In genomic region chr19:7494416-7495098, GRCh38 we compare ENCODE assay signal across 1 cellular context.
TF ChIP-seq lines count a peak whose summit lies in the region.

No MANE protein-coding gene starts in this region.

TF ChIP-seq in IMR-90, 13 proteins besides CTCF, POLR2A, EP300 and RAD21:
- TF ChIP-seq CEBPB (IDR thresholded peaks at IDR 0.05; ENCODE audit: low read depth, low read length) (no peak), BHLHE40 (IDR thresholded peaks at IDR 0.05; ENCODE audit: low read depth, low read length) (no peak), NFE2L2 (IDR thresholded peaks at IDR 0.05; ENCODE audit: low read depth, low read length) (no peak), MAZ (IDR thresholded peaks at IDR 0.05; ENCODE audit: borderline replicate concordance, low read depth, low read length) (no peak), FOS (IDR thresholded peaks at IDR 0.05; ENCODE audit: low read depth, low read length) (no peak), MAFK (IDR thresholded peaks at IDR 0.05; ENCODE audit: low read depth, low read length) (no peak), MXI1 (IDR thresholded peaks at IDR 0.05; ENCODE audit: borderline replicate concordance, low read depth, low read length) (no peak), CHD1 (IDR thresholded peaks at IDR 0.05; ENCODE audit: low read depth, low read length) (no peak), RCOR1 (IDR thresholded peaks at IDR 0.05; ENCODE audit: insufficient replicate concordance, low read length) (no peak), USF2 (IDR thresholded peaks at IDR 0.05; ENCODE audit: low read depth, low read length) (no peak), RFX5 (IDR thresholded peaks at IDR 0.05; ENCODE audit: low read depth, low read length) (no peak), ELK1 (IDR thresholded peaks at IDR 0.05; ENCODE audit: borderline replicate concordance, low read depth, low read length) (no peak), SMC3 (IDR thresholded peaks at IDR 0.05; ENCODE audit: low read depth, low read length) (no peak)
